In genomic region chr12:123633379-123634141, GRCh38 we compare ENCODE assay signal across 8 cellular contexts. TPM values are rescaled to one million over a fixed set of nuclear protein-coding genes. Genes with fewer than 3 reads are reported as not detected.
DNase-seq lines count a peak whose midpoint lies in the region; ATAC-seq and TF ChIP-seq lines count a peak whose summit lies in the region.

Gene EIF2B1, minus strand, starts transcription at chr12:123633686. Its CDS starts 129 bp downstream, at chr12:123633557.
Gene GTF2H3, plus strand, starts transcription at chr12:123633829. Its CDS starts 31 bp downstream, at chr12:123633860.

- peak within 1 kb of the TSS; percentile 69 for H3K18ac ChIP-seq in trophoblast cell (ENCODE audit: low read length)

- H3K36me3 ChIP-seq in adipocyte (ENCODE audit: control insufficient read depth, insufficient read depth, low read length, severe bottlenecking) (peaks cover 26% of the 10 kb centered on the region), cardiac muscle cell (peaks cover 24% of the 10 kb centered on the region), trophoblast cell (ENCODE audit: control insufficient read depth in 1 of 2, insufficient read depth in 2 of 2, low read length in 2 of 2) (peaks cover 12 to 22% of the 10 kb centered on the region in 2 experiments), transverse colon (peaks cover 0 to 28% (median 6%) of the 10 kb centered on the region in 4 donors)

- peak within 1 kb of the TSS; percentile 54 for H2BK12ac ChIP-seq in trophoblast cell (ENCODE audit: low read length)

- H3K4me3 ChIP-seq in GM12875 (ENCODE audit: low read depth, low read length) (peak within 1 kb of the TSS; percentile 81), adipocyte (ENCODE audit: low read length) (peak within 1 kb of the TSS; percentile 100), cardiac muscle cell (peak within 1 kb of the TSS; percentile 79), trophoblast cell (ENCODE audit: low read depth, low read length) (peak within 1 kb of the TSS; percentile 94), transverse colon (peak within 1 kb of the TSS; percentile 65 to 73 (median 70))

- H3K4me1 ChIP-seq in adipocyte (ENCODE audit: control insufficient read depth, insufficient read depth, low read length), result peaks cover 13% of the 10 kb centered on the region
- H3K4me1 ChIP-seq in cardiac muscle cell (ENCODE audit: low read depth), result peaks cover 5% of the 10 kb centered on the region
- peaks cover 0 to 4% of the 10 kb centered on the region in 2 experiments for H3K4me1 ChIP-seq in trophoblast cell (ENCODE audit: control insufficient read depth in 1 of 2, insufficient read depth in 2 of 2, low read length in 2 of 2)
- peaks cover 8 to 17% (median 12%) of the 10 kb centered on the region in 4 donors for H3K4me1 ChIP-seq in transverse colon

- TF ChIP-seq CTCF in GM12875 (IDR thresholded peaks at IDR 0.05; ENCODE audit: borderline replicate concordance, insufficient read depth, low read depth, low read length), result no peak
- TF ChIP-seq CTCF in cardiac muscle cell (IDR thresholded peaks at IDR 0.05; ENCODE audit: low read depth, low read length), result no peak
- TF ChIP-seq CTCF in transverse colon (IDR thresholded peaks at IDR 0.05), result no peak

- intact Hi-C loops in transverse colon (cut with DNase I; ENCODE audit: low total_unique reads), result no loop called here

- H3K9ac ChIP-seq in adipocyte (ENCODE audit: low read length), result peak within 1 kb of the TSS; percentile 99
- H3K9ac ChIP-seq in trophoblast cell (ENCODE audit: low read length), result peak within 1 kb of the TSS; percentile 96

- H3K9me3 ChIP-seq in adipocyte (ENCODE audit: control insufficient read depth, low read length) (no peaks in the 10 kb centered on the region), cardiac muscle cell (ENCODE audit: low read depth) (no peaks in the 10 kb centered on the region), trophoblast cell (ENCODE audit: insufficient read depth, low read depth, low read length) (no peaks in the 10 kb centered on the region), transverse colon (no peaks in the 10 kb centered on the region)

- peak within 1 kb of the TSS; percentile 76 for H2AFZ ChIP-seq in trophoblast cell (ENCODE audit: insufficient read depth, low read length, poor library complexity)

- H3K79me2 ChIP-seq in trophoblast cell (ENCODE audit: control insufficient read depth, insufficient read depth, low read length, poor library complexity), result peaks cover 9% of the 10 kb centered on the region

- peak; percentile 82 for TF ChIP-seq POLR2A in transverse colon (IDR thresholded peaks at IDR 0.05)

- DNase-seq in NCI-H1436 (lab: John Stamatoyannopoulos, UW) (peak; percentile 93), T follicular helper cell (ENCODE audit: low read depth) (peak; percentile 95), adipocyte (ENCODE audit: low read depth) (peak; percentile 98), cardiac muscle cell (ENCODE audit: low read depth in 1 of 2, low spot score in 1 of 2) (peak; percentile 97 to 98), trophoblast cell (peak; percentile 91 to 94), transverse colon (peak; percentile 97)

- H3K4ac ChIP-seq in trophoblast cell (ENCODE audit: low read depth, low read length), result peak within 1 kb of the TSS; percentile 98

- peak within 1 kb of the TSS; percentile 45 for H2BK5ac ChIP-seq in trophoblast cell (ENCODE audit: low read depth, low read length, poor library complexity)

- no peak for TF ChIP-seq EP300 in transverse colon (IDR thresholded peaks at IDR 0.05; ENCODE audit: low read depth)

- H3K23ac ChIP-seq in trophoblast cell (ENCODE audit: low read length), result no peak within 1 kb of the TSS

- peak within 1 kb of the TSS; percentile 92 for H4K12ac ChIP-seq in trophoblast cell (ENCODE audit: low read depth, low read length)

- H2AK5ac ChIP-seq in trophoblast cell (ENCODE audit: low read length), result peak within 1 kb of the TSS; percentile 72

- ATAC-seq in HG02798 (IDR thresholded peaks at IDR 0.05; ENCODE audit: poor library complexity, unreplicated experiment), result peak; percentile 98

- no CpG with 5 or more reads among the region's 52 CpGs for whole genome bisulfite sequencing in trophoblast cell (ENCODE audit: extremely low coverage, insufficient coverage, insufficient read length)
- WGBS in transverse colon (ENCODE audit: low coverage in 1 of 2), 2 donors, result 0 to 6% methylated on average over 3 to 41 of the region's 52 CpGs

- H3K27me3 ChIP-seq in adipocyte (replicated peaks; ENCODE audit: control insufficient read depth, insufficient read depth, low read length) (no peaks in the 10 kb centered on the region), cardiac muscle cell (no peaks in the 10 kb centered on the region), trophoblast cell (ENCODE audit: insufficient read depth, low read length) (no peaks in the 10 kb centered on the region), transverse colon (no peaks in the 10 kb centered on the region)

- H3K27ac ChIP-seq in cardiac muscle cell (peak within 1 kb of the TSS; percentile 88), trophoblast cell (ENCODE audit: low read depth, low read length) (no peak within 1 kb of the TSS), transverse colon (peak within 1 kb of the TSS; percentile 76 to 88 (median 83))

- H3K4me2 ChIP-seq in trophoblast cell (ENCODE audit: low read length), result peak within 1 kb of the TSS; percentile 90

- peak within 1 kb of the TSS; percentile 84 for H3K14ac ChIP-seq in trophoblast cell (ENCODE audit: low read length)

- in situ Hi-C loops in transverse colon (cut with MboI; ENCODE audit: low pct_ligation_motif_present in 1 of 4, low pct_unique_long_range_greater_than_20kb in 1 of 4, low sequenced_read_pairs in 3 of 4), result no loop called here

- peaks cover 7% of the 10 kb centered on the region for H3K79me1 ChIP-seq in trophoblast cell (ENCODE audit: low read length)

- peak within 1 kb of the TSS; percentile 19 for H2BK120ac ChIP-seq in trophoblast cell (ENCODE audit: insufficient read depth, low read length, poor library complexity)

- H4K91ac ChIP-seq in trophoblast cell (ENCODE audit: low read depth, low read length), result peak within 1 kb of the TSS; percentile 73

- H4K8ac ChIP-seq in trophoblast cell (ENCODE audit: low read depth, low read length), result peak within 1 kb of the TSS; percentile 97

RNA-seq across cellular contexts. Expression of gene EIF2B1, which starts in this region (rescaled TPM):
- total RNA-seq in cardiac muscle cell (129 and 144 TPM in 2 replicates), transverse colon (100 to 1,000 TPM in 2 of 4 donors, 10 to 100 TPM in 2; 46.0 to 121 (median 92.3) TPM)
- polyA plus RNA-seq in cardiac muscle cell, result 48.5 and 57.6 TPM in 2 replicates
- polyA plus RNA-seq in trophoblast cell (2013), result 29.6 and 30.3 TPM in 2 replicates

RNA-seq across cellular contexts. Expression of gene GTF2H3, which starts in this region (rescaled TPM):
- total RNA-seq in cardiac muscle cell, result 12.7 and 16.2 TPM in 2 replicates
- 14.7 and 19.6 TPM in 2 replicates for polyA plus RNA-seq in cardiac muscle cell
- 20.7 and 21.6 TPM in 2 replicates for polyA plus RNA-seq in trophoblast cell (2013)
- total RNA-seq in transverse colon, result 10 to 100 TPM in 3 of 4 donors, 1 to 10 TPM in 1; 2.6 to 14.3 (median 11.6) TPM
